17 cellular contexts compared by ENCODE assay signal in the genomic region with DNA sequence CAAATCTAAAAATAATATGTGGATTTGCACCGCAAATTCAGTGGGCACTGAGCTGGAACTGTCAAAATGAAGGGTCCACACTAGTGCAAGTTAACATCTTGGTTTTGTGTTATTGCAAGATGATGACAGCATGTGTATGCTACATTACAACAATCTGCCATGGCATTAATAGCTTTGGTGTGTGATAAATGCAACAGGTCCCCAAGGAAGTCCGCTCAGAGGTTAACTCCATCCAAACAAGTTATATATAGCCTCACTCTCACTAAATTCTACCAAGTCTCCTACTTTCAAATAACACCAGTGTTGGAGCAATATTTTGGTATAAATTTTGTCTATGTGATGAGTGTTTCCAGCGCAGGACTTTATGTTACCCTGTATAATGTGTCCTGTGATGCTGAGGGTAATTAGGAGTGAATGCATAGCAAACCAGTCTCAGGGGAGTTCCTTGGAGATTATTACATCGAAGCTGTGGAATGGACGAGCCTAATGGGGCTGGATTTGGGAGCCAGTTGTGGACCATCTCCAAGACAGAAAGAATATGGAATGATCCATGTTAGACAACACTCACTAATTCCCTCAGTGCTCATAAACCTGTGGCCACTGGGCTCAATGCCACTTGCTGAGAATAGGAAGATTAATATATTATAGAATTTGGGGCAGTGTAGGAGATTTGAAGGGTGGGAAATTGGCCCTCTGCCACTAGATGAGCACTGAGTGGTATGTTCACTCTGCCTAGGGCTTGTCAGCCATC.
A peak's percentile ranks its signal among the peaks of the same experiment; 100 is the strongest.
DNase-seq lines count a peak whose midpoint lies in the region; FAIRE-seq and TF ChIP-seq lines count a peak whose summit lies in the region.
"Had no signal": no experiment of that assay in that cellular context is flagged by ENCODE, and none has a peak within 500 bp of the region (broad histone marks: within the 10 kb centered on the region; RNA-seq: fewer than 3 reads in every experiment).

No MANE protein-coding gene starts in this region.

- TF ChIP-seq CTCF in nephron (IDR thresholded peaks at IDR 0.05; ENCODE audit: unreplicated experiment in 3 of 3) = no peak

- DNase-seq in G401 (ENCODE audit: low spot score) (peak; percentile 5), NCI-H446 treated with DMSO at 0.1 percent for 48 hours (lab: John Stamatoyannopoulos, UW) (peak; percentile 83), HTR-8/SVneo (ENCODE audit: insufficient read length, low spot score) (no peak), cortex of kidney (lab: John Stamatoyannopoulos, UW) (no peak), activated gamma-delta T cell treated with Interleukin-2 at 50 U/mL for 16 hours (no peak)
- DNase-seq: 8988T; AML-193; C1 segment of cervical spinal cord; Calu3; CD4-positive, alpha-beta T cell; DND-41; GF-D8; HFFc6 had no signal

- no peak overlapping the region for H3K4me3 Mint-ChIP-seq in nephron
- H3K4me3 Mint-ChIP-seq: CD4-positive, alpha-beta T cell; HFFc6 had no signal

- no peak overlapping the region for H3K9ac ChIP-seq in BLaER1

- H3K36me3 ChIP-seq in BLaER1 = no peaks in the 10 kb centered on the region
- H3K36me3 ChIP-seq: HAP-1 had no signal

- H3K4me3 ChIP-seq in BLaER1 = no peak overlapping the region
- H3K4me3 ChIP-seq: HAP-1 had no signal

- no peak overlapping the region; the same call in 1 of the 2 replicates for H3K27ac ChIP-seq in BLaER1

- in situ Hi-C loops in G401 (cut with HindIII; ENCODE audit: low sequenced_read_pairs) = no loop called here

- FAIRE-seq in HTR-8/SVneo (lab: Jason Lieb, UNC) = no peak
- FAIRE-seq: H1 had no signal

- no peaks in the 10 kb centered on the region for H3K36me3 Mint-ChIP-seq in nephron (ENCODE audit: low read depth)

- H3K4me2 ChIP-seq in BLaER1 = peak overlapping the region; percentile 60

- H3K9me3 ChIP-seq in BLaER1 = no peaks in the 10 kb centered on the region
- H3K9me3 ChIP-seq: HAP-1 had no signal

- H3K4me1 ChIP-seq in BLaER1 = peaks cover 22% of the 10 kb centered on the region
- H3K4me1 ChIP-seq: HAP-1 had no signal

- H3K9me3 Mint-ChIP-seq in nephron = no peaks in the 10 kb centered on the region
- H3K9me3 Mint-ChIP-seq: HFFc6 had no signal

- H4K20me1 ChIP-seq in BLaER1 = no peaks in the 10 kb centered on the region

- H3K27ac Mint-ChIP-seq in nephron = peak overlapping the region; percentile 13 to 48 (median 34)
- H3K27ac Mint-ChIP-seq: CD4-positive, alpha-beta T cell; HFFc6 had no signal

- H3K27me3 Mint-ChIP-seq in nephron (ENCODE audit: low read depth) = peaks cover 43% of the 10 kb centered on the region

- H3K27me3 ChIP-seq in BLaER1 = no peaks in the 10 kb centered on the region

- H3K4me1 Mint-ChIP-seq in nephron = peaks cover 47% of the 10 kb centered on the region

Comparison
In these comparisons a context has a peak if more than half of its experiments do, and no peak if none do; other contexts are left out.
1. DNase-seq: peak in G401 (single experiment) and NCI-H446 treated with DMSO at 0.1 percent for 48 hours (single experiment); none in HTR-8/SVneo (single experiment), cortex of kidney (single experiment) and activated gamma-delta T cell treated with Interleukin-2 at 50 U/mL for 16 hours (single experiment).